ENCODE assay signal across 31 cellular contexts in genomic region chr10:129779126-129779525, GRCh38.
"Had no signal": no experiment of that assay in that cellular context is flagged by ENCODE, and none has a peak within 500 bp of the region (broad histone marks: within the 10 kb centered on the region; RNA-seq: fewer than 3 reads in every experiment).

No MANE protein-coding gene starts in this region.

- H3K4me3 ChIP-seq: adrenal gland, body of pancreas, breast epithelium, K562, SJSA1 had no signal

- H3K4me2 ChIP-seq: SK-N-SH had no signal

- H3K4me3 Mint-ChIP-seq: activated CD4-positive, alpha-beta memory T cell treated with anti-CD3 and anti-CD28 coated beads, Interleukin-2, amount 10 ng/mL, durations not matched to agents 7 days and 5 days; activated CD8-positive, alpha-beta memory T cell treated with anti-CD3 and anti-CD28 coated beads, Interleukin-2, amount 10 ng/mL, durations not matched to agents 7 days and 5 days; activated naive CD4-positive, alpha-beta T cell treated with anti-CD3 and anti-CD28 coated beads for 36 hours; activated naive CD8-positive, alpha-beta T cell treated with anti-CD3 and anti-CD28 coated beads, Interleukin-2, amount 10 ng/mL, durations not matched to agents 7 days and 5 days; T-helper 1 cell treated with Interleukin-12 subunit alpha and Interleukin-12 subunit beta and Interleukin-4 antibody, amounts not matched to agents 30 μg/mL and 1 μg/mL, for 36 hours; T-helper 2 cell treated with Interferon-gamma antibody and Interleukin-4, amounts not matched to agents 5 μg/mL and 100 μg/mL, for 36 hours had no signal

- H3K4me1 ChIP-seq: adrenal gland, body of pancreas, breast epithelium, SJSA1 had no signal

- H3K36me3 Mint-ChIP-seq: activated CD8-positive, alpha-beta memory T cell treated with anti-CD3 and anti-CD28 coated beads, Interleukin-2, amount 10 ng/mL, durations not matched to agents 7 days and 5 days; activated naive CD8-positive, alpha-beta T cell treated with anti-CD3 and anti-CD28 coated beads, Interleukin-2, amount 10 ng/mL, durations not matched to agents 7 days and 5 days had no signal

- DNase-seq: activated CD4-positive, alpha-beta memory T cell treated with anti-CD3 and anti-CD28 coated beads, Interleukin-2, amount 10 ng/mL, durations not matched to agents 7 days and 5 days; activated CD4-positive, alpha-beta T cell treated with anti-CD3 and anti-CD28 coated beads for 1 hour; activated CD4-positive, alpha-beta T cell treated with anti-CD3 and anti-CD28 coated beads for 48 hours; activated CD4-positive, CD25-positive, alpha-beta regulatory T cell; activated CD8-positive, alpha-beta memory T cell treated with anti-CD3 and anti-CD28 coated beads for 24 hours; activated CD8-positive, alpha-beta memory T cell treated with anti-CD3 and anti-CD28 coated beads, Interleukin-2, amount 10 ng/mL, durations not matched to agents 7 days and 5 days; activated CD8-positive, alpha-beta memory T cell treated with anti-CD3 and anti-CD28 coated beads, Interleukin-2, amount 50 U/mL, for 48 hours; activated gamma-delta T cell treated with Interleukin-2 at 50 U/mL for 16 hours; activated naive CD4-positive, alpha-beta T cell treated with anti-CD3 and anti-CD28 coated beads for 36 hours; activated naive CD8-positive, alpha-beta T cell treated with anti-CD3 and anti-CD28 coated beads, Interleukin-2, amount 10 ng/mL, durations not matched to agents 7 days and 5 days; activated T-cell treated with anti-CD3 and anti-CD28 coated beads, Interleukin-2, amount 50 U/mL, for 48 hours; adrenal gland; body of pancreas; central memory CD4-positive, alpha-beta T cell; IMR-90; NCI-H1092 treated with DMSO at 0.1 percent for 48 hours; NCI-H1417; NCI-H1694; NCI-H2029; NCI-H345; NCI-H524 treated with DMSO at 0.1 percent for 48 hours; SHP77; SK-N-SH had no signal

- FAIRE-seq: astrocyte, K562, TTC549 had no signal

- H3K9me3 ChIP-seq: adrenal gland, body of pancreas, breast epithelium, SK-N-SH had no signal

- ATAC-seq: activated CD8-positive, alpha-beta memory T cell treated with anti-CD3 and anti-CD28 coated beads, Interleukin-2, amount 10 ng/mL, durations not matched to agents 7 days and 5 days; body of pancreas; K562; Panc1 had no signal

- H3K27ac ChIP-seq: adrenal gland, body of pancreas, breast epithelium, SJSA1 had no signal

- H3K27me3 ChIP-seq: adrenal gland, body of pancreas, breast epithelium, SJSA1 had no signal

- H3K27ac Mint-ChIP-seq: activated CD4-positive, alpha-beta memory T cell treated with anti-CD3 and anti-CD28 coated beads, Interleukin-2, amount 10 ng/mL, durations not matched to agents 7 days and 5 days; activated CD8-positive, alpha-beta memory T cell treated with anti-CD3 and anti-CD28 coated beads, Interleukin-2, amount 10 ng/mL, durations not matched to agents 7 days and 5 days; activated naive CD4-positive, alpha-beta T cell treated with anti-CD3 and anti-CD28 coated beads for 36 hours; activated naive CD8-positive, alpha-beta T cell treated with anti-CD3 and anti-CD28 coated beads, Interleukin-2, amount 10 ng/mL, durations not matched to agents 7 days and 5 days; T-helper 1 cell treated with Interleukin-12 subunit alpha and Interleukin-12 subunit beta and Interleukin-4 antibody, amounts not matched to agents 30 μg/mL and 1 μg/mL, for 36 hours; T-helper 2 cell treated with Interferon-gamma antibody and Interleukin-4, amounts not matched to agents 5 μg/mL and 100 μg/mL, for 36 hours had no signal

- H3K4me1 Mint-ChIP-seq: activated CD4-positive, alpha-beta memory T cell treated with anti-CD3 and anti-CD28 coated beads, Interleukin-2, amount 10 ng/mL, durations not matched to agents 7 days and 5 days; activated CD8-positive, alpha-beta memory T cell treated with anti-CD3 and anti-CD28 coated beads, Interleukin-2, amount 10 ng/mL, durations not matched to agents 7 days and 5 days; activated naive CD8-positive, alpha-beta T cell treated with anti-CD3 and anti-CD28 coated beads, Interleukin-2, amount 10 ng/mL, durations not matched to agents 7 days and 5 days had no signal

- H3K9ac ChIP-seq: SK-N-SH had no signal

- H3K36me3 ChIP-seq: adrenal gland, breast epithelium, SJSA1 had no signal

- H3K27me3 Mint-ChIP-seq: activated CD4-positive, alpha-beta memory T cell treated with anti-CD3 and anti-CD28 coated beads, Interleukin-2, amount 10 ng/mL, durations not matched to agents 7 days and 5 days; activated CD8-positive, alpha-beta memory T cell treated with anti-CD3 and anti-CD28 coated beads, Interleukin-2, amount 10 ng/mL, durations not matched to agents 7 days and 5 days; activated naive CD8-positive, alpha-beta T cell treated with anti-CD3 and anti-CD28 coated beads, Interleukin-2, amount 10 ng/mL, durations not matched to agents 7 days and 5 days had no signal
